ENCODE assay signal across 32 cellular contexts in genomic region chr10:114081911-114082583, GRCh38. TPM values are rescaled to one million over a fixed set of nuclear protein-coding genes. Genes with fewer than 3 reads are reported as not detected.
DNase-seq lines count a peak whose midpoint lies in the region; ATAC-seq and TF ChIP-seq lines count a peak whose summit lies in the region.
"Had no signal": no experiment of that assay in that cellular context is flagged by ENCODE, and none has a peak within 500 bp of the region (broad histone marks: within the 10 kb centered on the region; RNA-seq: fewer than 3 reads in every experiment).

No MANE protein-coding gene starts in this region.

- H3K9ac ChIP-seq in PC-3 (ENCODE audit: low read length), result peak overlapping the region; percentile 16; the same call in 1 of the 2 replicates

- H3K4me3 Mint-ChIP-seq in CD8-positive, alpha-beta memory T cell, result no peak overlapping the region
- H3K4me3 Mint-ChIP-seq in glutamatergic neuron (ENCODE audit: unreplicated experiment), result no peak overlapping the region
- H3K4me3 Mint-ChIP-seq: activated naive CD4-positive, alpha-beta T cell treated with anti-CD3 and anti-CD28 coated beads, Interleukin-2, amount 50 U/mL, for 24 hours; CD4-positive, CD25-positive, alpha-beta regulatory T cell; natural killer cell treated with Interleukin-12 subunit alpha and Interleukin-12 subunit beta and Interleukin-15 and Interleukin-18, amount 100 ng/mL, for 72 hours; stimulated activated effector memory CD8-positive, alpha-beta T cell treated with anti-CD3 and anti-CD28 coated beads, Interleukin-12 subunit alpha, Interleukin-12 subunit beta, amount 100 ng/mL, for 72 hours; T-helper 2 cell treated with Interferon-gamma antibody and Interleukin-4, amounts not matched to agents 5 μg/mL and 100 μg/mL, for 36 hours had no signal

- no peaks in the 10 kb centered on the region for H3K9me2 ChIP-seq in PC-3 (replicated peaks; ENCODE audit: low read length)

- H4K20me1 ChIP-seq in PC-3 (ENCODE audit: low read length), result no peaks in the 10 kb centered on the region

- peak; percentile 85 for ATAC-seq in PC-3
- ATAC-seq in left colon, result peak; percentile 56
- no peak for ATAC-seq in GM18502 (IDR thresholded peaks at IDR 0.05; ENCODE audit: poor library complexity, unreplicated experiment)
- ATAC-seq in GM18867 (IDR thresholded peaks at IDR 0.05; ENCODE audit: unreplicated experiment), result no peak
- ATAC-seq: gastrocnemius medialis, GM12878, psoas muscle, upper lobe of right lung had no signal

- no peaks in the 10 kb centered on the region for H3K36me3 ChIP-seq in HEK293 (ENCODE audit: control insufficient read depth in 2 of 2, insufficient read depth in 1 of 2, low read length in 2 of 2)
- no peaks in the 10 kb centered on the region for H3K36me3 ChIP-seq in PC-3 (ENCODE audit: low read depth, low read length)
- H3K36me3 ChIP-seq in CD8-positive, alpha-beta memory T cell (ENCODE audit: insufficient read depth, low read length), result no peaks in the 10 kb centered on the region
- H3K36me3 ChIP-seq: gastrocnemius medialis, suprapubic skin, upper lobe of right lung, WERI-Rb-1 had no signal

- no peaks in the 10 kb centered on the region for H3K79me2 ChIP-seq in PC-3 (ENCODE audit: low read length)

- H3K4me3 ChIP-seq in HEK293 (ENCODE audit: low read depth, low read length) (no peak overlapping the region), PC-3 (ENCODE audit: low read length) (peak overlapping the region; percentile 18; the same call in 1 of the 2 replicates)
- H3K4me3 ChIP-seq in CD8-positive, alpha-beta memory T cell (ENCODE audit: low read length), result no peak overlapping the region
- H3K4me3 ChIP-seq: dorsolateral prefrontal cortex, gastrocnemius medialis, GM12878, lung, psoas muscle, suprapubic skin, upper lobe of right lung had no signal

- H3K27ac ChIP-seq in 22Rv1 (peak overlapping the region; percentile 97), HEK293 (ENCODE audit: extremely low read depth, low read depth, low read length) (no peak overlapping the region), PC-3 (ENCODE audit: low read length) (peak overlapping the region; percentile 56)
- no peak overlapping the region for H3K27ac ChIP-seq in CD8-positive, alpha-beta memory T cell (ENCODE audit: low read depth, low read length)
- H3K27ac ChIP-seq: dorsolateral prefrontal cortex, gastrocnemius medialis, psoas muscle, suprapubic skin, upper lobe of right lung, WERI-Rb-1 had no signal

- peaks cover 0 to 5% of the 10 kb centered on the region in 2 donors for H3K27me3 Mint-ChIP-seq in CD8-positive, alpha-beta memory T cell
- peaks cover 3% of the 10 kb centered on the region for H3K27me3 Mint-ChIP-seq in glutamatergic neuron (ENCODE audit: unreplicated experiment)
- H3K27me3 Mint-ChIP-seq: natural killer cell treated with Interleukin-12 subunit alpha and Interleukin-12 subunit beta and Interleukin-15 and Interleukin-18, amount 100 ng/mL, for 72 hours had no signal

- H3K9me3 ChIP-seq in HEK293 (ENCODE audit: control insufficient read depth, insufficient read depth, low read depth, low read length) (no peaks in the 10 kb centered on the region), PC-3 (ENCODE audit: low read length) (no peaks in the 10 kb centered on the region)
- no peaks in the 10 kb centered on the region for H3K9me3 ChIP-seq in CD8-positive, alpha-beta memory T cell (ENCODE audit: low read length)
- H3K9me3 ChIP-seq: gastrocnemius medialis, psoas muscle, suprapubic skin, upper lobe of right lung had no signal

- H3K4me2 ChIP-seq in PC-3 (ENCODE audit: low read length), result peak overlapping the region; percentile 69

- POLR2A ChIA-PET in HEK293 (lab: Yijun Ruan, JAX), result interaction anchor here (0.6 kb wide), 1 partner anchor 295 kb away, joined by 3 read pairs; no protein-coding TSS in a partner anchor
- POLR2A ChIA-PET in PC-3 (lab: Charles Lee; ENCODE audit: unreplicated experiment), result no interaction called here
- POLR2A ChIA-PET in CD8-positive, alpha-beta memory T cell (lab: Charles Lee), result no interaction called here

- H3K4me1 Mint-ChIP-seq in CD8-positive, alpha-beta memory T cell, result no peaks in the 10 kb centered on the region
- H3K4me1 Mint-ChIP-seq in glutamatergic neuron (ENCODE audit: low read depth, unreplicated experiment), result peaks cover 4% of the 10 kb centered on the region
- H3K4me1 Mint-ChIP-seq: activated naive CD4-positive, alpha-beta T cell treated with anti-CD3 and anti-CD28 coated beads, Interleukin-2, amount 50 U/mL, for 24 hours; CD4-positive, CD25-positive, alpha-beta regulatory T cell; stimulated activated effector memory CD8-positive, alpha-beta T cell treated with anti-CD3 and anti-CD28 coated beads, Interleukin-12 subunit alpha, Interleukin-12 subunit beta, amount 100 ng/mL, for 72 hours had no signal

- no peaks in the 10 kb centered on the region for H3K27me3 ChIP-seq in PC-3 (ENCODE audit: low read length)
- no peaks in the 10 kb centered on the region for H3K27me3 ChIP-seq in CD8-positive, alpha-beta memory T cell (ENCODE audit: insufficient read depth, low read length, poor library complexity, severe bottlenecking)
- H3K27me3 ChIP-seq: dorsolateral prefrontal cortex, gastrocnemius medialis, suprapubic skin, upper lobe of right lung had no signal

- H3K36me3 Mint-ChIP-seq in CD8-positive, alpha-beta memory T cell, result peaks cover 0 to 1% (median 0%) of the 10 kb centered on the region in 3 donors
- no peaks in the 10 kb centered on the region for H3K36me3 Mint-ChIP-seq in glutamatergic neuron (ENCODE audit: unreplicated experiment)
- H3K36me3 Mint-ChIP-seq: CD4-positive, CD25-positive, alpha-beta regulatory T cell; natural killer cell treated with Interleukin-12 subunit alpha and Interleukin-12 subunit beta and Interleukin-15 and Interleukin-18, amount 100 ng/mL, for 72 hours; stimulated activated effector memory CD8-positive, alpha-beta T cell treated with anti-CD3 and anti-CD28 coated beads, Interleukin-12 subunit alpha, Interleukin-12 subunit beta, amount 100 ng/mL, for 72 hours had no signal

- TF ChIP-seq CTCF in 22Rv1 (IDR thresholded peaks at IDR 0.05), result no peak
- TF ChIP-seq CTCF in HEK293 (tag by site-specific recombination; IDR thresholded peaks at IDR 0.05), result no peak
- TF ChIP-seq CTCF in PC-3 (conservative IDR thresholded peaks at IDR 0.05; ENCODE audit: low read depth, low read length), result no peak
- no peak for TF ChIP-seq CTCF in glutamatergic neuron (IDR thresholded peaks at IDR 0.05; ENCODE audit: partially characterized antibody, unreplicated experiment)

- intact Hi-C loops in PC-3 (cut with micrococcal nuclease), result no loop called here
- intact Hi-C loops in left colon (cut with DNase I, micrococcal nuclease), result no loop called here

- H3K27ac Mint-ChIP-seq in CD8-positive, alpha-beta memory T cell, result no peak overlapping the region
- no peak overlapping the region for H3K27ac Mint-ChIP-seq in glutamatergic neuron (ENCODE audit: unreplicated experiment)
- H3K27ac Mint-ChIP-seq: activated naive CD4-positive, alpha-beta T cell treated with anti-CD3 and anti-CD28 coated beads, Interleukin-2, amount 50 U/mL, for 24 hours; CD4-positive, CD25-positive, alpha-beta regulatory T cell; natural killer cell treated with Interleukin-12 subunit alpha and Interleukin-12 subunit beta and Interleukin-15 and Interleukin-18, amount 100 ng/mL, for 72 hours; stimulated activated effector memory CD8-positive, alpha-beta T cell treated with anti-CD3 and anti-CD28 coated beads, Interleukin-12 subunit alpha, Interleukin-12 subunit beta, amount 100 ng/mL, for 72 hours; T-helper 2 cell treated with Interferon-gamma antibody and Interleukin-4, amounts not matched to agents 5 μg/mL and 100 μg/mL, for 36 hours had no signal

- H3K4me1 ChIP-seq in HEK293 (ENCODE audit: control insufficient read depth, insufficient read depth, low read length), result 0 out of 2 replicates have a peak, but pooled peaks cover 3% of the 10 kb centered on the region
- peaks cover 20% of the 10 kb centered on the region for H3K4me1 ChIP-seq in PC-3 (ENCODE audit: insufficient read depth, low read length)
- H3K4me1 ChIP-seq in CD8-positive, alpha-beta memory T cell (ENCODE audit: insufficient read depth, low read length), result no peaks in the 10 kb centered on the region
- H3K4me1 ChIP-seq: gastrocnemius medialis, psoas muscle, suprapubic skin, upper lobe of right lung had no signal

- CTCF ChIA-PET in HEK293 (lab: Yijun Ruan, JAX) (interaction anchor here (0.6 to 1.0 kb wide), 2 partner anchors 19 to 283 kb away, joined by 3 read pairs; no protein-coding TSS in a partner anchor), PC-3 (lab: Charles Lee) (no interaction called here)
- CTCF ChIA-PET in CD8-positive, alpha-beta memory T cell (lab: Charles Lee), result interaction anchor here (0.9 kb wide), 1 partner anchor 13 kb away, joined by 4 read pairs; no protein-coding TSS in a partner anchor

- DNase-seq in PC-3 (peak; percentile 55), left colon (no peak), glutamatergic neuron (no peak)
- no peak for DNase-seq in CD8-positive, alpha-beta memory T cell
- DNase-seq: activated CD4-positive, alpha-beta T cell treated with anti-CD3 and anti-CD28 coated beads for 4 hours; activated T-cell treated with anti-CD3 and anti-CD28 coated beads for 4 hours; amygdala; dorsolateral prefrontal cortex; gastrocnemius medialis; IMR-90; kidney glomerular epithelial cell; NCI-H1092; NCI-H1930; NCI-H510A treated with DMSO at 0.1 percent for 48 hours; occipital lobe; psoas muscle; SIG-M5; upper lobe of right lung; WERI-Rb-1 had no signal

- H3F3A ChIP-seq in PC-3 (ENCODE audit: low read length, unreplicated experiment), result no peaks in the 10 kb centered on the region

- BruUV-seq in PC-3 (replicated peaks; lab: Mats Ljungman, UMichigan), result no TSS peak

- H2AFZ ChIP-seq in PC-3 (ENCODE audit: low read length), result 0 out of 2 replicates have a peak overlapping the region, but pooled peaks have one; percentile 28

- H3K9me3 Mint-ChIP-seq in CD8-positive, alpha-beta memory T cell, result no peaks in the 10 kb centered on the region
- peaks cover 3% of the 10 kb centered on the region for H3K9me3 Mint-ChIP-seq in glutamatergic neuron (ENCODE audit: unreplicated experiment)
- H3K9me3 Mint-ChIP-seq: activated naive CD4-positive, alpha-beta T cell treated with anti-CD3 and anti-CD28 coated beads, Interleukin-2, amount 50 U/mL, for 24 hours; natural killer cell treated with Interleukin-12 subunit alpha and Interleukin-12 subunit beta and Interleukin-15 and Interleukin-18, amount 100 ng/mL, for 72 hours; stimulated activated effector memory CD8-positive, alpha-beta T cell treated with anti-CD3 and anti-CD28 coated beads, Interleukin-12 subunit alpha, Interleukin-12 subunit beta, amount 100 ng/mL, for 72 hours; T-helper 2 cell treated with Interferon-gamma antibody and Interleukin-4, amounts not matched to agents 5 μg/mL and 100 μg/mL, for 36 hours had no signal

TF ChIP-seq in HEK293, 187 proteins besides CTCF, POLR2A, EP300 and RAD21 (continues in another document):
- no peak for TF ChIP-seq ZNF169 (tag by site-specific recombination; IDR thresholded peaks at IDR 0.05)

RNA-seq across cellular contexts. Expression of gene ADRB1, which starts 38.4 kb away (rescaled TPM):
- total RNA-seq in PC-3 (2014; rRNA removed), result 0.15 and 0.29 TPM in 2 replicates
- total RNA-seq in left colon, result 1 to 10 TPM in 1 of 2 donors, under 1 TPM in 1; 0.73 to 1.6 TPM
- total RNA-seq in CD8-positive, alpha-beta memory T cell, result under 1 TPM; 0.49 to 0.50 TPM
- not detected for polyA plus RNA-seq in CD8-positive, alpha-beta memory T cell
- not detected for total RNA-seq in glutamatergic neuron (ENCODE audit: unreplicated experiment)
- total RNA-seq: fibroblast of lung, IMR-90 had no signal
- polyA plus RNA-seq: CD4-positive, CD25-positive, alpha-beta regulatory T cell; fibroblast of lung; IMR-90 had no signal

Comparison
In these comparisons a context has a peak if more than half of its experiments do, and no peak if none do; other contexts are left out.
1. H3K27ac ChIP-seq: peak in 22Rv1 (single experiment) and PC-3 (single experiment); none in HEK293 (single experiment) and CD8-positive, alpha-beta memory T cell (single experiment).
2. ATAC-seq: peak in PC-3 (single experiment) and left colon (single experiment); none in GM18502 (single experiment) and GM18867 (single experiment).